1 cellular context compared by ENCODE assay signal in the genomic region with DNA sequence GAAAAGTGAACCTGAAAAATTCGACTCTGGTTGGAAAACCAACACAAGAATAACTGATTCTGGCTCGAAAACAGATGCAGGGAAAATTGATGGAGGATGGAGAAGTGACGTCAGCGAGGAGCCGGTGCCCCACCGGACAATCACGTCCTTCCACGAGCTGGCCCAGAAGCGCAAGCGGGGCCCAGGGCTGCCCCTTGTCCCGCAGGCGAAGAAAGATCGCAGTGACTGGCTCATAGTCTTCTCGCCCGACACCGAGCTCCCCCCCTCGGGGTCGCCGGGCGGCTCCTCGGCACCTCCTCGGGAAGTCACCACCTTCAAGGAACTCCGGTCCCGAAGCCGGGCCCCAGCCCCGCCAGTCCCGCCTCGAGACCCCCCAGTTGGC.
TF ChIP-seq lines count a peak whose summit lies in the region.

No MANE protein-coding gene starts in this region.

TF ChIP-seq in GM12878, 131 proteins besides CTCF, POLR2A, EP300 and RAD21:
- no peak for TF ChIP-seq ETV6 (conservative IDR thresholded peaks at IDR 0.05 in 1 of 2, IDR thresholded peaks at IDR 0.05 in 1 of 2; ENCODE audit: borderline replicate concordance in 1 of 2, low read depth in 1 of 2)
- TF ChIP-seq NR2F1 (conservative IDR thresholded peaks at IDR 0.05) = no peak
- TF ChIP-seq, protein P1, sequence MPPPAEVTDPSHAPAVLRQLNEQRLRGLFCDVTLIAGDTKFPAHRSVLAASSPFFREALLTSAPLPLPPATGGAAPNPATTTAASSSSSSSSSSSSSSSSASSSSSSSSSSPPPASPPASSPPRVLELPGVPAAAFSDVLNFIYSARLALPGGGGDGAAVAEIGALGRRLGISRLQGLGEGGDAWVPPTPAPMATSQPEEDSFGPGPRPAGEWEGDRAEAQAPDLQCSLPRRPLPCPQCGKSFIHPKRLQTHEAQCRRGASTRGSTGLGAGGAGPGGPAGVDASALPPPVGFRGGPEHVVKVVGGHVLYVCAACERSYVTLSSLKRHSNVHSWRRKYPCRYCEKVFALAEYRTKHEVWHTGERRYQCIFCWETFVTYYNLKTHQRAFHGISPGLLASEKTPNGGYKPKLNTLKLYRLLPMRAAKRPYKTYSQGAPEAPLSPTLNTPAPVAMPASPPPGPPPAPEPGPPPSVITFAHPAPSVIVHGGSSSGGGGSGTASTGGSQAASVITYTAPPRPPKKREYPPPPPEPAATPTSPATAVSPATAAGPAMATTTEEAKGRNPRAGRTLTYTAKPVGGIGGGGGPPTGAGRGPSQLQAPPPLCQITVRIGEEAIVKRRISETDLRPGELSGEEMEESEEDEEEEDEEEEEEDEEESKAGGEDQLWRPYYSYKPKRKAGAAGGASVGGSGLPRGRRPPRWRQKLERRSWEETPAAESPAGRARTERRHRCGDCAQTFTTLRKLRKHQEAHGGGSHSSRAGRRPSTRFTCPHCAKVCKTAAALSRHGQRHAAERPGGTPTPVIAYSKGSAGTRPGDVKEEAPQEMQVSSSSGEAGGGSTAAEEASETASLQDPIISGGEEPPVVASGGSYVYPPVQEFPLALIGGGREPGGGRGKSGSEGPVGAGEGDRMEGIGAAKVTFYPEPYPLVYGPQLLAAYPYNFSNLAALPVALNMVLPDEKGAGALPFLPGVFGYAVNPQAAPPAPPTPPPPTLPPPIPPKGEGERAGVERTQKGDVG (CRISPR knock-in tag; IDR thresholded peaks at IDR 0.05) = no peak
- no peak for TF ChIP-seq EED (IDR thresholded peaks at IDR 0.05; ENCODE audit: low read depth)
- TF ChIP-seq YY1 (IDR thresholded peaks at IDR 0.05; ENCODE audit: low read depth, low read length) = no peak
- no peak for TF ChIP-seq ZNF384 (IDR thresholded peaks at IDR 0.05; ENCODE audit: borderline replicate concordance, low read depth, low read length)
- TF ChIP-seq CREM (IDR thresholded peaks at IDR 0.05; ENCODE audit: low read depth) = no peak
- no peak for TF ChIP-seq TAF1 (IDR thresholded peaks at IDR 0.05; ENCODE audit: borderline replicate concordance, low read depth, low read length)
